1 cellular context compared by ENCODE assay signal in the genomic region with DNA sequence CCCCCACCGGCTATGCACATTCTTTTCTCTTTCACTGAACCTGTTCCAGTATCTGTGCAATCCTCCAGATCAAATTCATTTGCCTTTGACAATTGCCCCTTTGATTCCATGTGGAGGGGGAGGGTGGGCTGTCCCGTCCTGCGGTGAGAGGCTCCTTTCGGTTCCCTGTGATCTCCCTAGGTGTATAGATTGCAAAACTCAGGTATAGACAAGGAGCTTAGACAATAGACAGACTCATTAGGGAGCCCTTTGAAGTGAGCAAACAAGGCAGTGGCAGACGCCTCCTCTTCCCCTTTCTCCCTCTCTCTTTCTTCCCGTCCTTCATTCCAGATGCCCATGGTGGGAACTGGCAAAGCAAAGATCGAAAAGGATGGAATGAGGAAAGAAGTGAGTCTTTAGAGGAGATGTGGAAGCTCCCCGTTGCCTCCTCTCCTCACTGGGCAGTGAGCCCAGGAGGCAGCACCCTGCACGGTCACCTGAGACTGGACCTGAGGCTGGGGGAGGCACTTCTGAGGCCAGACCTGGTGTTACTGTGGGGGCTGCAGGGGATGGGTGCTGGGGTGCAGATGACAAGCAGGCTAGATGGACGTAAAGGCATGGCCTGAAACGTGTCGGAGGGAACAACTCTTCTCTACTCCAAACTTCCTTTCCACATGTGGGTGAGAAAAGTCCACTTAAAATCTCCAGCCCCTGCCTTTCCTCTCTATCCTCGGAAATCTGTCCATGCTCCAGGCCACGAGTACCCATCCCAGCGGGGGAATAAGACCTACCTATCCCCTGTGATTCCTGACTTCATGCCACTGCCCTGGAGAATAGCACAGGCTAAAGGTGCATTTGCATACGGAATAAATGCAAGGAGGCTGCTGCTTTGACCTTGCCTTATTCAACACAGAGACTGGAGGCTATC.
TF ChIP-seq lines count a peak whose summit lies in the region.

No MANE protein-coding gene starts in this region.

TF ChIP-seq in GM23338, 12 proteins besides CTCF, POLR2A, EP300 and RAD21 (continued from another document):
- TF ChIP-seq ZNF462 (CRISPR knock-in tag; IDR thresholded peaks at IDR 0.05) (no peak), EZH2 (IDR thresholded peaks at IDR 0.05; ENCODE audit: low read depth, unreplicated experiment) (no peak), POLR2AphosphoS5 (IDR thresholded peaks at IDR 0.05; ENCODE audit: low read depth) (no peak), REST (IDR thresholded peaks at IDR 0.05; ENCODE audit: unreplicated experiment) (no peak), CREB1 (CRISPR knock-in tag; IDR thresholded peaks at IDR 0.05; ENCODE audit: low read depth) (no peak), ZNF331 (CRISPR knock-in tag; IDR thresholded peaks at IDR 0.05; ENCODE audit: low read depth) (no peak), STAT1 (IDR thresholded peaks at IDR 0.05; ENCODE audit: unreplicated experiment) (no peak), NANOG (IDR thresholded peaks at IDR 0.05; ENCODE audit: borderline replicate concordance) (no peak)
- TF ChIP-seq, protein P1, sequence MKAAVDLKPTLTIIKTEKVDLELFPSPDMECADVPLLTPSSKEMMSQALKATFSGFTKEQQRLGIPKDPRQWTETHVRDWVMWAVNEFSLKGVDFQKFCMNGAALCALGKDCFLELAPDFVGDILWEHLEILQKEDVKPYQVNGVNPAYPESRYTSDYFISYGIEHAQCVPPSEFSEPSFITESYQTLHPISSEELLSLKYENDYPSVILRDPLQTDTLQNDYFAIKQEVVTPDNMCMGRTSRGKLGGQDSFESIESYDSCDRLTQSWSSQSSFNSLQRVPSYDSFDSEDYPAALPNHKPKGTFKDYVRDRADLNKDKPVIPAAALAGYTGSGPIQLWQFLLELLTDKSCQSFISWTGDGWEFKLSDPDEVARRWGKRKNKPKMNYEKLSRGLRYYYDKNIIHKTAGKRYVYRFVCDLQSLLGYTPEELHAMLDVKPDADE (IDR thresholded peaks at IDR 0.05): no peak
